1 cellular context compared by ENCODE assay signal in the genomic region with DNA sequence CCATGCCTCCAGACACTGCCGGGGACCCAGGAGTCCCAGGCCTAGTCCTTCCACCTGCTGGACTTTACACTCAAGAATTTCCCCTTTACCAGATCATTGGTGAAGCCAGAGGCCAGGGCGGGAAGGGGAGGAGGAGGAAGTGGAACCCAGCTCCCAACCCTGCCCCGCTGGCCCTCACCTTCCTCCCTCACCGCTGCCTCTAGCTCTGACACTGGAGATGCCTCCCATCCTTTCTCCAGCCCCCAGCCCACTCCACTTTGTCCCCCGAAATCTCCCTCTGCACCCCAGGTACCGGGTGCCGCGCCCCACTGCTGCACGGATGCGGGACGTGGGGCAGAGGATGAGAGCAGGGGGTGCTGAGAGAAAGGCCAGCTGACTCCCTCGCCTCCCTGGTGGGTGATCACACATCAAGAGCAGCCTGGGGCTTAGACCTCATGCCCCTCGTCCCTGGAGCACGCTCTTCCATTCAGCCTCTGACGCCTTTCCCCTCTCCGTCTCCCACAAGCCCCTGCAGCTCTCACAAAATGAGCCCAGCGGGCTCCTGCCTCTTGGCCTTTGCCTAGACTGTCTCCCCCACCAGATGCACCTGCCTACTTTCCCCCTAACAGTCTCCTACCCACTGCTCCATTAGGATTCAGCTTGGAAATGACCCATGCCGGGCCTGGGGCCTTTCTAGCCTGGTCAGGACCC.
TF ChIP-seq lines count a peak whose summit lies in the region.

A gene with protein sequence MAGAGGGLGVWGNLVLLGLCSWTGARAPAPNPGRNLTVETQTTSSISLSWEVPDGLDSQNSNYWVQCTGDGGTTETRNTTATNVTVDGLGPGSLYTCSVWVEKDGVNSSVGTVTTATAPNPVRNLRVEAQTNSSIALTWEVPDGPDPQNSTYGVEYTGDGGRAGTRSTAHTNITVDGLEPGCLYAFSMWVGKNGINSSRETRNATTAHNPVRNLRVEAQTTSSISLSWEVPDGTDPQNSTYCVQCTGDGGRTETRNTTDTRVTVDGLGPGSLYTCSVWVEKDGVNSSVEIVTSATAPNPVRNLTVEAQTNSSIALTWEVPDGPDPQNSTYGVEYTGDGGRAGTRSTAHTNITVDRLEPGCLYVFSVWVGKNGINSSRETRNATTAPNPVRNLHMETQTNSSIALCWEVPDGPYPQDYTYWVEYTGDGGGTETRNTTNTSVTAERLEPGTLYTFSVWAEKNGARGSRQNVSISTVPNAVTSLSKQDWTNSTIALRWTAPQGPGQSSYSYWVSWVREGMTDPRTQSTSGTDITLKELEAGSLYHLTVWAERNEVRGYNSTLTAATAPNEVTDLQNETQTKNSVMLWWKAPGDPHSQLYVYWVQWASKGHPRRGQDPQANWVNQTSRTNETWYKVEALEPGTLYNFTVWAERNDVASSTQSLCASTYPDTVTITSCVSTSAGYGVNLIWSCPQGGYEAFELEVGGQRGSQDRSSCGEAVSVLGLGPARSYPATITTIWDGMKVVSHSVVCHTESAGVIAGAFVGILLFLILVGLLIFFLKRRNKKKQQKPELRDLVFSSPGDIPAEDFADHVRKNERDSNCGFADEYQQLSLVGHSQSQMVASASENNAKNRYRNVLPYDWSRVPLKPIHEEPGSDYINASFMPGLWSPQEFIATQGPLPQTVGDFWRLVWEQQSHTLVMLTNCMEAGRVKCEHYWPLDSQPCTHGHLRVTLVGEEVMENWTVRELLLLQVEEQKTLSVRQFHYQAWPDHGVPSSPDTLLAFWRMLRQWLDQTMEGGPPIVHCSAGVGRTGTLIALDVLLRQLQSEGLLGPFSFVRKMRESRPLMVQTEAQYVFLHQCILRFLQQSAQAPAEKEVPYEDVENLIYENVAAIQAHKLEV (minus strand): TSS at position 72 of the 690 bp plus-strand sequence. CDS start 68 bp downstream, at position 4.

TF ChIP-seq in HEK293, 187 proteins besides CTCF, POLR2A, EP300 and RAD21 (continued from another document and continues in another):
- TF ChIP-seq ZNF292 (tag by site-specific recombination; IDR thresholded peaks at IDR 0.05; ENCODE audit: borderline replicate concordance, low read depth) (no peak), ZNF391 (tag by site-specific recombination; IDR thresholded peaks at IDR 0.05; ENCODE audit: borderline replicate concordance, low read depth) (no peak), ZNF776 (tag by site-specific recombination; IDR thresholded peaks at IDR 0.05; ENCODE audit: borderline replicate concordance) (no peak), ZBTB48 (tag by site-specific recombination; IDR thresholded peaks at IDR 0.05) (no peak), ZFP41 (tag by site-specific recombination; IDR thresholded peaks at IDR 0.05; ENCODE audit: borderline replicate concordance) (no peak), ZNF610 (tag by site-specific recombination; IDR thresholded peaks at IDR 0.05; ENCODE audit: borderline replicate concordance) (no peak), ZNF169 (tag by site-specific recombination; IDR thresholded peaks at IDR 0.05) (no peak), TRIM28 (IDR thresholded peaks at IDR 0.05; ENCODE audit: borderline replicate concordance, low read length) (no peak), ZNF266 (tag by site-specific recombination; IDR thresholded peaks at IDR 0.05; ENCODE audit: low read depth) (no peak), ZNF354C (tag by site-specific recombination; IDR thresholded peaks at IDR 0.05; ENCODE audit: borderline replicate concordance, low read depth) (no peak), MZF1 (tag by site-specific recombination; IDR thresholded peaks at IDR 0.05; ENCODE audit: borderline replicate concordance) (no peak), ZBTB20 (tag by site-specific recombination; IDR thresholded peaks at IDR 0.05) (0 out of 2 replicates have a peak, but pooled peaks have one; percentile 35), ZNF24 (tag by site-specific recombination; IDR thresholded peaks at IDR 0.05) (no peak), ZNF37A (tag by site-specific recombination; IDR thresholded peaks at IDR 0.05) (no peak), ZNF600 (tag by site-specific recombination; IDR thresholded peaks at IDR 0.05) (peak; percentile 42; the same call in 1 of the 2 replicates), YY2 (tag by site-specific recombination; IDR thresholded peaks at IDR 0.05) (no peak), ZNF548 (tag by site-specific recombination; IDR thresholded peaks at IDR 0.05) (no peak)
- TF ChIP-seq, protein P1, sequence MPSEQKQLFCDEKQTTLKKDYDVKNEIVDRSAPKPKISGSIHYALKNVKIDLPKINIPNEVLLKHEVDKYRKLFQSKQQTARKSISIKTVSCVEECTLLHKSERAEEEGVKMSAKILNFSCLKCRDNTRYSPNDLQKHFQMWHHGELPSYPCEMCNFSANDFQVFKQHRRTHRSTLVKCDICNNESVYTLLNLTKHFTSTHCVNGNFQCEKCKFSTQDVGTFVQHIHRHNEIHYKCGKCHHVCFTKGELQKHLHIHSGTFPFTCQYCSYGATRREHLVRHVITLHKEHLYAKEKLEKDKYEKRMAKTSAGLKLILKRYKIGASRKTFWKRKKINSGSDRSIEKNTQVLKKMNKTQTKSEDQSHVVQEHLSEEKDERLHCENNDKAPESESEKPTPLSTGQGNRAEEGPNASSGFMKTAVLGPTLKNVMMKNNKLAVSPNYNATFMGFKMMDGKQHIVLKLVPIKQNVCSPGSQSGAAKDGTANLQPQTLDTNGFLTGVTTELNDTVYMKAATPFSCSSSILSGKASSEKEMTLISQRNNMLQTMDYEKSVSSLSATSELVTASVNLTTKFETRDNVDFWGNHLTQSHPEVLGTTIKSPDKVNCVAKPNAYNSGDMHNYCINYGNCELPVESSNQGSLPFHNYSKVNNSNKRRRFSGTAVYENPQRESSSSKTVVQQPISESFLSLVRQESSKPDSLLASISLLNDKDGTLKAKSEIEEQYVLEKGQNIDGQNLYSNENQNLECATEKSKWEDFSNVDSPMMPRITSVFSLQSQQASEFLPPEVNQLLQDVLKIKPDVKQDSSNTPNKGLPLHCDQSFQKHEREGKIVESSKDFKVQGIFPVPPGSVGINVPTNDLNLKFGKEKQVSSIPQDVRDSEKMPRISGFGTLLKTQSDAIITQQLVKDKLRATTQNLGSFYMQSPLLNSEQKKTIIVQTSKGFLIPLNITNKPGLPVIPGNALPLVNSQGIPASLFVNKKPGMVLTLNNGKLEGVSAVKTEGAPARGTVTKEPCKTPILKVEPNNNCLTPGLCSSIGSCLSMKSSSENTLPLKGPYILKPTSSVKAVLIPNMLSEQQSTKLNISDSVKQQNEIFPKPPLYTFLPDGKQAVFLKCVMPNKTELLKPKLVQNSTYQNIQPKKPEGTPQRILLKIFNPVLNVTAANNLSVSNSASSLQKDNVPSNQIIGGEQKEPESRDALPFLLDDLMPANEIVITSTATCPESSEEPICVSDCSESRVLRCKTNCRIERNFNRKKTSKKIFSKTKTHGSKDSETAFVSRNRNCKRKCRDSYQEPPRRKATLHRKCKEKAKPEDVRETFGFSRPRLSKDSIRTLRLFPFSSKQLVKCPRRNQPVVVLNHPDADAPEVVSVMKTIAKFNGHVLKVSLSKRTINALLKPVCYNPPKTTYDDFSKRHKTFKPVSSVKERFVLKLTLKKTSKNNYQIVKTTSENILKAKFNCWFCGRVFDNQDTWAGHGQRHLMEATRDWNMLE (tag by site-specific recombination; conservative IDR thresholded peaks at IDR 0.05; ENCODE audit: low read depth) = no peak
- TF ChIP-seq, protein P2, sequence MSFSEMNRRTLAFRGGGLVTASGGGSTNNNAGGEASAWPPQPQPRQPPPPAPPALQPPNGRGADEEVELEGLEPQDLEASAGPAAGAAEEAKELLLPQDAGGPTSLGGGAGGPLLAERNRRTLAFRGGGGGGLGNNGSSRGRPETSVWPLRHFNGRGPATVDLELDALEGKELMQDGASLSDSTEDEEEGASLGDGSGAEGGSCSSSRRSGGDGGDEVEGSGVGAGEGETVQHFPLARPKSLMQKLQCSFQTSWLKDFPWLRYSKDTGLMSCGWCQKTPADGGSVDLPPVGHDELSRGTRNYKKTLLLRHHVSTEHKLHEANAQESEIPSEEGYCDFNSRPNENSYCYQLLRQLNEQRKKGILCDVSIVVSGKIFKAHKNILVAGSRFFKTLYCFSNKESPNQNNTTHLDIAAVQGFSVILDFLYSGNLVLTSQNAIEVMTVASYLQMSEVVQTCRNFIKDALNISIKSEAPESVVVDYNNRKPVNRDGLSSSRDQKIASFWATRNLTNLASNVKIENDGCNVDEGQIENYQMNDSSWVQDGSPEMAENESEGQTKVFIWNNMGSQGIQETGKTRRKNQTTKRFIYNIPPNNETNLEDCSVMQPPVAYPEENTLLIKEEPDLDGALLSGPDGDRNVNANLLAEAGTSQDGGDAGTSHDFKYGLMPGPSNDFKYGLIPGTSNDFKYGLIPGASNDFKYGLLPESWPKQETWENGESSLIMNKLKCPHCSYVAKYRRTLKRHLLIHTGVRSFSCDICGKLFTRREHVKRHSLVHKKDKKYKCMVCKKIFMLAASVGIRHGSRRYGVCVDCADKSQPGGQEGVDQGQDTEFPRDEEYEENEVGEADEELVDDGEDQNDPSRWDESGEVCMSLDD (tag by site-specific recombination; IDR thresholded peaks at IDR 0.05) = 0 out of 2 replicates have a peak, but pooled peaks have one; percentile 48
- TF ChIP-seq, protein P3, sequence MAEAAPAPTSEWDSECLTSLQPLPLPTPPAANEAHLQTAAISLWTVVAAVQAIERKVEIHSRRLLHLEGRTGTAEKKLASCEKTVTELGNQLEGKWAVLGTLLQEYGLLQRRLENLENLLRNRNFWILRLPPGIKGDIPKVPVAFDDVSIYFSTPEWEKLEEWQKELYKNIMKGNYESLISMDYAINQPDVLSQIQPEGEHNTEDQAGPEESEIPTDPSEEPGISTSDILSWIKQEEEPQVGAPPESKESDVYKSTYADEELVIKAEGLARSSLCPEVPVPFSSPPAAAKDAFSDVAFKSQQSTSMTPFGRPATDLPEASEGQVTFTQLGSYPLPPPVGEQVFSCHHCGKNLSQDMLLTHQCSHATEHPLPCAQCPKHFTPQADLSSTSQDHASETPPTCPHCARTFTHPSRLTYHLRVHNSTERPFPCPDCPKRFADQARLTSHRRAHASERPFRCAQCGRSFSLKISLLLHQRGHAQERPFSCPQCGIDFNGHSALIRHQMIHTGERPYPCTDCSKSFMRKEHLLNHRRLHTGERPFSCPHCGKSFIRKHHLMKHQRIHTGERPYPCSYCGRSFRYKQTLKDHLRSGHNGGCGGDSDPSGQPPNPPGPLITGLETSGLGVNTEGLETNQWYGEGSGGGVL (tag by site-specific recombination; IDR thresholded peaks at IDR 0.05) = no peak; the same call in 1 of the 2 replicates
- TF ChIP-seq, protein P4, sequence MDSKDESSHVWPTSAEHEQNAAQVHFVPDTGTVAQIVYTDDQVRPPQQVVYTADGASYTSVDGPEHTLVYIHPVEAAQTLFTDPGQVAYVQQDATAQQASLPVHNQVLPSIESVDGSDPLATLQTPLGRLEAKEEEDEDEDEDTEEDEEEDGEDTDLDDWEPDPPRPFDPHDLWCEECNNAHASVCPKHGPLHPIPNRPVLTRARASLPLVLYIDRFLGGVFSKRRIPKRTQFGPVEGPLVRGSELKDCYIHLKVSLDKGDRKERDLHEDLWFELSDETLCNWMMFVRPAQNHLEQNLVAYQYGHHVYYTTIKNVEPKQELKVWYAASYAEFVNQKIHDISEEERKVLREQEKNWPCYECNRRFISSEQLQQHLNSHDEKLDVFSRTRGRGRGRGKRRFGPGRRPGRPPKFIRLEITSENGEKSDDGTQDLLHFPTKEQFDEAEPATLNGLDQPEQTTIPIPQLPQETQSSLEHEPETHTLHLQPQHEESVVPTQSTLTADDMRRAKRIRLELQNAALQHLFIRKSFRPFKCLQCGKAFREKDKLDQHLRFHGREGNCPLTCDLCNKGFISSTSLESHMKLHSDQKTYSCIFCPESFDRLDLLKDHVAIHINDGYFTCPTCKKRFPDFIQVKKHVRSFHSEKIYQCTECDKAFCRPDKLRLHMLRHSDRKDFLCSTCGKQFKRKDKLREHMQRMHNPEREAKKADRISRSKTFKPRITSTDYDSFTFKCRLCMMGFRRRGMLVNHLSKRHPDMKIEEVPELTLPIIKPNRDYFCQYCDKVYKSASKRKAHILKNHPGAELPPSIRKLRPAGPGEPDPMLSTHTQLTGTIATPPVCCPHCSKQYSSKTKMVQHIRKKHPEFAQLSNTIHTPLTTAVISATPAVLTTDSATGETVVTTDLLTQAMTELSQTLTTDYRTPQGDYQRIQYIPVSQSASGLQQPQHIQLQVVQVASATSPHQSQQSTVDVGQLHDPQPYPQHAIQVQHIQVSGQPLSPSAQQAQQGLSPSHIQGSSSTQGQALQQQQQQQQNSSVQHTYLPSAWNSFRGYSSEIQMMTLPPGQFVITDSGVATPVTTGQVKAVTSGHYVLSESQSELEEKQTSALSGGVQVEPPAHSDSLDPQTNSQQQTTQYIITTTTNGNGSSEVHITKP (tag by site-specific recombination; IDR thresholded peaks at IDR 0.05) = peak; percentile 66
- TF ChIP-seq, protein P5, sequence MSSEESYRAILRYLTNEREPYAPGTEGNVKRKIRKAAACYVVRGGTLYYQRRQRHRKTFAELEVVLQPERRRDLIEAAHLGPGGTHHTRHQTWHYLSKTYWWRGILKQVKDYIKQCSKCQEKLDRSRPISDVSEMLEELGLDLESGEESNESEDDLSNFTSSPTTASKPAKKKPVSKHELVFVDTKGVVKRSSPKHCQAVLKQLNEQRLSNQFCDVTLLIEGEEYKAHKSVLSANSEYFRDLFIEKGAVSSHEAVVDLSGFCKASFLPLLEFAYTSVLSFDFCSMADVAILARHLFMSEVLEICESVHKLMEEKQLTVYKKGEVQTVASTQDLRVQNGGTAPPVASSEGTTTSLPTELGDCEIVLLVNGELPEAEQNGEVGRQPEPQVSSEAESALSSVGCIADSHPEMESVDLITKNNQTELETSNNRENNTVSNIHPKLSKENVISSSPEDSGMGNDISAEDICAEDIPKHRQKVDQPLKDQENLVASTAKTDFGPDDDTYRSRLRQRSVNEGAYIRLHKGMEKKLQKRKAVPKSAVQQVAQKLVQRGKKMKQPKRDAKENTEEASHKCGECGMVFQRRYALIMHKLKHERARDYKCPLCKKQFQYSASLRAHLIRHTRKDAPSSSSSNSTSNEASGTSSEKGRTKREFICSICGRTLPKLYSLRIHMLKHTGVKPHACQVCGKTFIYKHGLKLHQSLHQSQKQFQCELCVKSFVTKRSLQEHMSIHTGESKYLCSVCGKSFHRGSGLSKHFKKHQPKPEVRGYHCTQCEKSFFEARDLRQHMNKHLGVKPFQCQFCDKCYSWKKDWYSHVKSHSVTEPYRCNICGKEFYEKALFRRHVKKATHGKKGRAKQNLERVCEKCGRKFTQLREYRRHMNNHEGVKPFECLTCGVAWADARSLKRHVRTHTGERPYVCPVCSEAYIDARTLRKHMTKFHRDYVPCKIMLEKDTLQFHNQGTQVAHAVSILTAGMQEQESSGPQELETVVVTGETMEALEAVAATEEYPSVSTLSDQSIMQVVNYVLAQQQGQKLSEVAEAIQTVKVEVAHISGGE (tag by site-specific recombination; conservative IDR thresholded peaks at IDR 0.05; ENCODE audit: low read depth) = no peak
- TF ChIP-seq, protein P6, sequence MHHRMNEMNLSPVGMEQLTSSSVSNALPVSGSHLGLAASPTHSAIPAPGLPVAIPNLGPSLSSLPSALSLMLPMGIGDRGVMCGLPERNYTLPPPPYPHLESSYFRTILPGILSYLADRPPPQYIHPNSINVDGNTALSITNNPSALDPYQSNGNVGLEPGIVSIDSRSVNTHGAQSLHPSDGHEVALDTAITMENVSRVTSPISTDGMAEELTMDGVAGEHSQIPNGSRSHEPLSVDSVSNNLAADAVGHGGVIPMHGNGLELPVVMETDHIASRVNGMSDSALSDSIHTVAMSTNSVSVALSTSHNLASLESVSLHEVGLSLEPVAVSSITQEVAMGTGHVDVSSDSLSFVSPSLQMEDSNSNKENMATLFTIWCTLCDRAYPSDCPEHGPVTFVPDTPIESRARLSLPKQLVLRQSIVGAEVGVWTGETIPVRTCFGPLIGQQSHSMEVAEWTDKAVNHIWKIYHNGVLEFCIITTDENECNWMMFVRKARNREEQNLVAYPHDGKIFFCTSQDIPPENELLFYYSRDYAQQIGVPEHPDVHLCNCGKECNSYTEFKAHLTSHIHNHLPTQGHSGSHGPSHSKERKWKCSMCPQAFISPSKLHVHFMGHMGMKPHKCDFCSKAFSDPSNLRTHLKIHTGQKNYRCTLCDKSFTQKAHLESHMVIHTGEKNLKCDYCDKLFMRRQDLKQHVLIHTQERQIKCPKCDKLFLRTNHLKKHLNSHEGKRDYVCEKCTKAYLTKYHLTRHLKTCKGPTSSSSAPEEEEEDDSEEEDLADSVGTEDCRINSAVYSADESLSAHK (tag by site-specific recombination; IDR thresholded peaks at IDR 0.05) = no peak
